Comparison of ENCODE assay signal across 8 cellular contexts in the genomic region with DNA sequence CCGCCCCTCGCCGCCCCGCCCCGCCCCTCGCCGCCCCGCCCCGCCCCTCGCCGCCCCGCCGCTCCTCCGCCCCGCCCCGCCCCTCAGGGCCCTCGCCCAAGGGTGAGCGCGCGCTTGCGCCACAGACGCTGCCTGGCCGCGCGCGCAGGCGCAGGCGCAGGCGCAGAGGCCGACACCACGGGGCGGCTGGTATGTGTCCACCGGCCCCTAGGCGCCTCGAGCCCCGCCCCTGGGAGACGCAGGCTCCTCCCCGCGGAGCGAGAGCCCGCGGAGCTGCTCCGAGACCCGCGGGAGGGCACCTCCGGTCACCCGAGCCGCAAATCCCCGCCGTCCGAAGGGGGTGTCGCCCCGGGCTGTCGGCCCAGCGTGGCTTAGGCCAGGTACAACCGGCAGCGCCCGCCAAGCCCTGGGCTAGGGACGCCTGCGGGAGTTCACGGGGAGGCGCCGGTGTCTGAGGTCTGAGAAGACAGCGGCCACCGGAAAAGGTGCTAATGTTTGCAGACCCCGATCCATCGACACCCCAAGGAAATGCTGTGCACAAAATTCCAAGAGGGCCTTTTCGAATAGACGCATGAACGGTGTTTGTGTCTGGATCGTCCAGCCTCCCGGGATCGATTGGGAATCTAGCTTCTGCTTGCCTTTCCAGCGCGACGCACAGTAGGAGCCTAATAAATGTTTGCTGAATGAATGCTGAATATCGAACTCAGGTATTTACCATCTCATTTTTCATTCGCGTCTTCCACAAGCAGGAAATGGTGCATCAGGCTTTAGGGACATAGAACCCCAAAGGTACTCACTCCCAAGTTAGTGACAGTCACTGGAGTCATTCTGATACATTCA. TPM values are rescaled to one million over a fixed set of nuclear protein-coding genes. Genes with fewer than 3 reads are reported as not detected.
DNase-seq lines count a peak whose midpoint lies in the region; ATAC-seq and TF ChIP-seq lines count a peak whose summit lies in the region.

No MANE protein-coding gene starts in this region.

- DNase-seq in AML-193 (lab: John Stamatoyannopoulos, UW) (peak; percentile 55 to 58), NCI-H524 treated with DMSO at 0.1 percent for 48 hours (lab: John Stamatoyannopoulos, UW) (peak; percentile 12)
- peak; percentile 79 for DNase-seq in activated CD4-positive, alpha-beta T cell treated with anti-CD3 and anti-CD28 coated beads, Interleukin-2, amount 50 U/mL, for 1 hour
- DNase-seq in stimulated activated CD4-positive, alpha-beta T cell treated with anti-CD3 and anti-CD28 coated beads, Interleukin-2, amount 100 ng/mL, for 48 hours: peak; percentile 73 to 74

- peak overlapping the region; percentile 33 to 76 (median 70) for H3K4me3 ChIP-seq in liver (ENCODE audit: low read depth in 1 of 3, low read length in 3 of 3)

- H3K27ac ChIP-seq in liver (ENCODE audit: low read depth in 1 of 2, low read length in 2 of 2): peak overlapping the region; percentile 37 to 49

- H3K36me3 Mint-ChIP-seq in dendritic cell treated with granulocyte-macrophage colony-stimulating factor and Interleukin-4, amounts not matched to agents 40 ng/mL and 50 ng/mL, for 4 days (ENCODE audit: low read depth): peaks cover 19% of the 10 kb centered on the region

- H3K27ac Mint-ChIP-seq in dendritic cell treated with granulocyte-macrophage colony-stimulating factor and Interleukin-4, amounts not matched to agents 40 ng/mL and 50 ng/mL, for 4 days: peak overlapping the region; percentile 72

- ATAC-seq in GM19043 (IDR thresholded peaks at IDR 0.05; ENCODE audit: low read depth, unreplicated experiment) (peak; percentile 72), HG03378 (IDR thresholded peaks at IDR 0.05; ENCODE audit: unreplicated experiment) (peak; percentile 53)

- peaks cover 52% of the 10 kb centered on the region for H3K4me1 Mint-ChIP-seq in dendritic cell treated with granulocyte-macrophage colony-stimulating factor and Interleukin-4, amounts not matched to agents 40 ng/mL and 50 ng/mL, for 4 days (ENCODE audit: low read depth)

- H3K36me3 ChIP-seq in liver (ENCODE audit: control insufficient read depth in 4 of 4, insufficient read depth in 3 of 4, low read depth in 1 of 4, low read length in 3 of 4): peaks cover 0 to under 1% (median 0%) of the 10 kb centered on the region in 4 donors

- H3K9me3 Mint-ChIP-seq in dendritic cell treated with granulocyte-macrophage colony-stimulating factor and Interleukin-4, amounts not matched to agents 40 ng/mL and 50 ng/mL, for 4 days: no peaks in the 10 kb centered on the region

- H3K4me3 Mint-ChIP-seq in dendritic cell treated with granulocyte-macrophage colony-stimulating factor and Interleukin-4, amounts not matched to agents 40 ng/mL and 50 ng/mL, for 4 days: peak overlapping the region; percentile 80

- no peak for TF ChIP-seq RAD21 in liver (IDR thresholded peaks at IDR 0.05)

- H3K9me3 ChIP-seq in liver (ENCODE audit: control insufficient read depth in 4 of 4, low read length in 3 of 4): no peaks in the 10 kb centered on the region

- intact Hi-C loops in dendritic cell treated with granulocyte-macrophage colony-stimulating factor and Interleukin-4, amounts not matched to agents 40 ng/mL and 50 ng/mL, for 4 days (cut with micrococcal nuclease): no loop called here

- peak overlapping the region; percentile 44 to 74 for H3K9ac ChIP-seq in liver (ENCODE audit: low read depth in 1 of 2, low read length in 2 of 2)

- H3K4me1 ChIP-seq in liver (ENCODE audit: control insufficient read depth in 4 of 4, insufficient read depth in 4 of 4, low read length in 3 of 4): peaks cover 0 to 24% (median 12%) of the 10 kb centered on the region in 4 donors

- H3K27me3 Mint-ChIP-seq in dendritic cell treated with granulocyte-macrophage colony-stimulating factor and Interleukin-4, amounts not matched to agents 40 ng/mL and 50 ng/mL, for 4 days: no peaks in the 10 kb centered on the region

- under 1% methylated on average over 58 of the region's 79 CpGs for WGBS in liver

- no peaks in the 10 kb centered on the region for H3K27me3 ChIP-seq in liver (ENCODE audit: control insufficient read depth in 4 of 4, insufficient read depth in 4 of 4, low read length in 3 of 4)

- no peak for TF ChIP-seq CTCF in liver (IDR thresholded peaks at IDR 0.05; ENCODE audit: low read depth, low read length, missing input control)

TF ChIP-seq in liver, 16 proteins besides CTCF, POLR2A, EP300 and RAD21:
- TF ChIP-seq, protein P1, sequence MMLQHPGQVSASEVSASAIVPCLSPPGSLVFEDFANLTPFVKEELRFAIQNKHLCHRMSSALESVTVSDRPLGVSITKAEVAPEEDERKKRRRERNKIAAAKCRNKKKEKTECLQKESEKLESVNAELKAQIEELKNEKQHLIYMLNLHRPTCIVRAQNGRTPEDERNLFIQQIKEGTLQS (IDR thresholded peaks at IDR 0.05): no peak
- TF ChIP-seq YY1 (IDR thresholded peaks at IDR 0.05) (no peak), TAF1 (conservative IDR thresholded peaks at IDR 0.05) (no peak), REST (IDR thresholded peaks at IDR 0.05) (no peak), HNF4A (conservative IDR thresholded peaks at IDR 0.05) (no peak), SP1 (IDR thresholded peaks at IDR 0.05) (no peak), MAX (IDR thresholded peaks at IDR 0.05) (no peak), FOXA1 (IDR thresholded peaks at IDR 0.05) (no peak), GABPA (IDR thresholded peaks at IDR 0.05 in 1 of 2, conservative IDR thresholded peaks at IDR 0.05 in 1 of 2) (no peak), RXRA (IDR thresholded peaks at IDR 0.05) (no peak), NR2F2 (IDR thresholded peaks at IDR 0.05) (no peak), HNF4G (IDR thresholded peaks at IDR 0.05) (no peak)

RNA-seq across cellular contexts. Expression of gene CCNQ, which starts 0.5 kb away (rescaled TPM):
- total RNA-seq in liver: 1 to 10 TPM; 8.9 to 9.7 TPM
- 10 to 100 TPM in 1 of 2 donors, 1 to 10 TPM in 1; 9.9 to 14.7 TPM for polyA plus RNA-seq in liver

RNA-seq across cellular contexts. Expression of gene DUSP9, which starts 47.6 kb away (rescaled TPM):
- total RNA-seq in liver: 100 to 1,000 TPM in 1 of 2 donors, 1 to 10 TPM in 1; 1.9 to 164 TPM
- under 1 TPM; 0.42 to 0.90 TPM for polyA plus RNA-seq in liver

Comparison
In these comparisons a context has a peak if more than half of its experiments do, and no peak if none do; other contexts are left out.
1. Peak in every context shown above with its lines: DNase-seq, ATAC-seq, H3K4me3 ChIP-seq and H3K27ac ChIP-seq.
2. DNase-seq: peak in every context shown above with its lines; median percentile 79 in activated CD4-positive, alpha-beta T cell treated with anti-CD3 and anti-CD28 coated beads, Interleukin-2, amount 50 U/mL, for 1 hour; 74 in stimulated activated CD4-positive, alpha-beta T cell treated with anti-CD3 and anti-CD28 coated beads, Interleukin-2, amount 100 ng/mL, for 48 hours; 56 in AML-193; 12 in NCI-H524 treated with DMSO at 0.1 percent for 48 hours.